ENCODE assay signal across 8 cellular contexts in genomic region chr4:48268956-48269860, GRCh38. TPM values are rescaled to one million over a fixed set of nuclear protein-coding genes. Genes with fewer than 3 reads are reported as not detected.
DNase-seq lines count a peak whose midpoint lies in the region; ATAC-seq and TF ChIP-seq lines count a peak whose summit lies in the region.

TEC (minus strand) TSS chr4:48269838; CDS start chr4:48228614, 41,224 bp downstream.

- intact Hi-C loops in right cardiac atrium (cut with DNase I) (no loop called here), sciatic nerve (cut with DNase I) (no loop called here)

- peak; percentile 36 for ATAC-seq in GM18907 (IDR thresholded peaks at IDR 0.05; ENCODE audit: unreplicated experiment)
- ATAC-seq in HG03108 (IDR thresholded peaks at IDR 0.05; ENCODE audit: unreplicated experiment) = peak; percentile 7
- peak; percentile 74 to 84 for ATAC-seq in right cardiac atrium
- ATAC-seq in sciatic nerve = peak; percentile 58

- H3K4me1 ChIP-seq in right cardiac atrium (ENCODE audit: control insufficient read depth, insufficient read depth, low read length) = no peaks in the 10 kb centered on the region

- DNase-seq in BJ (ENCODE audit: low read depth) (no peak), OCI-M1 (lab: John Stamatoyannopoulos, UW) (peak; percentile 90), right cardiac atrium (peak; percentile 69 to 85 (median 82)), sciatic nerve (ENCODE audit: low spot score) (peak; percentile 75), activated gamma-delta T cell treated with Interleukin-2 at 50 U/mL for 16 hours (no peak)

- peak within 1 kb of the TSS; percentile 85 for H3K27ac ChIP-seq in right cardiac atrium (ENCODE audit: low read length)

- H3K27me3 ChIP-seq in BJ (ENCODE audit: control insufficient read depth, insufficient read depth, low read length) (no peaks in the 10 kb centered on the region), right cardiac atrium (ENCODE audit: control insufficient read depth, insufficient read depth) (no peaks in the 10 kb centered on the region)

- CTCF ChIA-PET in BJ (lab: Yijun Ruan, JAX) = interaction anchor here (1.0 kb wide), 1 partner anchor 21 kb away, joined by 3 read pairs; no protein-coding TSS in a partner anchor

- H3K4me3 ChIP-seq in BJ (ENCODE audit: low read depth, low read length) (peak within 1 kb of the TSS; percentile 65), right cardiac atrium (ENCODE audit: low read length) (peak within 1 kb of the TSS; percentile 92)

- H3K9me3 Mint-ChIP-seq in activated naive CD8-positive, alpha-beta T cell (ENCODE audit: low read depth) = no peaks in the 10 kb centered on the region

- H3K27me3 Mint-ChIP-seq in activated naive CD8-positive, alpha-beta T cell = no peaks in the 10 kb centered on the region

- no peaks in the 10 kb centered on the region for H3K9me3 ChIP-seq in right cardiac atrium (ENCODE audit: control insufficient read depth, low read length)

- H3K36me3 Mint-ChIP-seq in activated naive CD8-positive, alpha-beta T cell = peaks cover 4% of the 10 kb centered on the region

- POLR2A ChIA-PET in BJ (lab: Charles Lee) = no interaction called here

- peak within 1 kb of the TSS; percentile 94 for H3K4me3 Mint-ChIP-seq in activated naive CD8-positive, alpha-beta T cell

- H3K36me3 ChIP-seq in BJ (ENCODE audit: control insufficient read depth, insufficient read depth, low read length) = no peaks in the 10 kb centered on the region

- TF ChIP-seq CTCF in BJ (IDR thresholded peaks at IDR 0.05; ENCODE audit: insufficient read depth, low read depth, low read length) = no peak

- H3K27ac Mint-ChIP-seq in activated naive CD8-positive, alpha-beta T cell = peak within 1 kb of the TSS; percentile 80

- peaks cover 18% of the 10 kb centered on the region for H3K4me1 Mint-ChIP-seq in activated naive CD8-positive, alpha-beta T cell (ENCODE audit: low read depth)

- WGBS in right cardiac atrium = 3% methylated on average over 63 of the region's 63 CpGs

RNA-seq across cellular contexts. Expression of gene TEC, which starts in this region (rescaled TPM):
- polyA plus RNA-seq in BJ (2011; rRNA removed) (0.20 and 0.28 TPM in 2 replicates), right cardiac atrium (0.84 TPM)
- polyA minus RNA-seq in BJ (2011; rRNA and poly(A)+ RNA removed) = 0.15 and 0.33 TPM in 2 replicates
- total RNA-seq in right cardiac atrium (1 to 10 TPM; 1.5 to 3.7 (median 2.0) TPM), sciatic nerve (5.3 TPM)

Comparison
In these comparisons a context has a peak if more than half of its experiments do, and no peak if none do; other contexts are left out.
1. DNase-seq: peak in OCI-M1 (single experiment), right cardiac atrium (3 of 3) and sciatic nerve (single experiment); none in BJ (single experiment) and activated gamma-delta T cell treated with Interleukin-2 at 50 U/mL for 16 hours (single experiment).
2. ATAC-seq: peak in every context shown above with its lines; median percentile 79 in right cardiac atrium; 58 in sciatic nerve; 36 in GM18907; 7 in HG03108.